In genomic region chr11:1896468-1896867, GRCh38 we compare ENCODE assay signal across 21 cellular contexts. TPM values are rescaled to one million over a fixed set of nuclear protein-coding genes. Genes with fewer than 3 reads are reported as not detected.
"Had no signal": no experiment of that assay in that cellular context is flagged by ENCODE, and none has a peak within 500 bp of the region (broad histone marks: within the 10 kb centered on the region; RNA-seq: fewer than 3 reads in every experiment).

No MANE protein-coding gene starts in this region.

- H3K36me3 ChIP-seq: esophagus squamous epithelium, pancreas, right lobe of liver had no signal

- H3K4me3 Mint-ChIP-seq: activated T-helper 1 cell treated with anti-CD3 and anti-CD28 coated beads, Interleukin-12 subunit alpha, Interleukin-12 subunit beta, Interleukin-2, Interleukin-4 antibody, amounts not matched to agents 30 ng/mL and 10 ng/mL and 1 ng/mL, durations not matched to agents 14 hours and 24 hours and 36 hours; stimulated activated effector memory CD8-positive, alpha-beta T cell treated with anti-CD3 and anti-CD28 coated beads, Interleukin-12 subunit alpha, Interleukin-12 subunit beta, amount 100 ng/mL, for 72 hours; T-helper 1 cell treated with Interleukin-12 subunit alpha and Interleukin-12 subunit beta and Interleukin-4 antibody, amounts not matched to agents 30 μg/mL and 1 μg/mL, for 36 hours had no signal

- H3K36me3 Mint-ChIP-seq: activated naive CD4-positive, alpha-beta T cell treated with anti-CD3 and anti-CD28 coated beads, Interleukin-2, amount 50 U/mL, for 72 hours; naive thymus-derived CD8-positive, alpha-beta T cell; stimulated activated effector memory CD8-positive, alpha-beta T cell treated with anti-CD3 and anti-CD28 coated beads, Interleukin-12 subunit alpha, Interleukin-12 subunit beta, amount 100 ng/mL, for 72 hours had no signal

- H3K27ac Mint-ChIP-seq: activated naive CD4-positive, alpha-beta T cell treated with anti-CD3 and anti-CD28 coated beads, Interleukin-2, amount 50 U/mL, for 72 hours; activated T-helper 1 cell treated with anti-CD3 and anti-CD28 coated beads, Interleukin-12 subunit alpha, Interleukin-12 subunit beta, Interleukin-2, Interleukin-4 antibody, amounts not matched to agents 30 ng/mL and 10 ng/mL and 1 ng/mL, durations not matched to agents 14 hours and 24 hours and 36 hours; stimulated activated effector memory CD8-positive, alpha-beta T cell treated with anti-CD3 and anti-CD28 coated beads, Interleukin-12 subunit alpha, Interleukin-12 subunit beta, amount 100 ng/mL, for 72 hours; T-helper 1 cell treated with Interleukin-12 subunit alpha and Interleukin-12 subunit beta and Interleukin-4 antibody, amounts not matched to agents 30 μg/mL and 1 μg/mL, for 36 hours had no signal

- H3K9me3 Mint-ChIP-seq: activated T-helper 1 cell treated with anti-CD3 and anti-CD28 coated beads, Interleukin-12 subunit alpha, Interleukin-12 subunit beta, Interleukin-2, Interleukin-4 antibody, amounts not matched to agents 30 ng/mL and 10 ng/mL and 1 ng/mL, durations not matched to agents 14 hours and 24 hours and 36 hours; stimulated activated effector memory CD8-positive, alpha-beta T cell treated with anti-CD3 and anti-CD28 coated beads, Interleukin-12 subunit alpha, Interleukin-12 subunit beta, amount 100 ng/mL, for 72 hours; T-helper 1 cell treated with Interleukin-12 subunit alpha and Interleukin-12 subunit beta and Interleukin-4 antibody, amounts not matched to agents 30 μg/mL and 1 μg/mL, for 36 hours had no signal

- H3K27me3 ChIP-seq: hepatocyte, pancreas, right lobe of liver had no signal

- H3K4me3 ChIP-seq: esophagus squamous epithelium, hepatocyte, pancreas, right lobe of liver had no signal

- H3K27ac ChIP-seq: esophagus squamous epithelium, hepatocyte, pancreas, right lobe of liver had no signal

- H3K9me3 ChIP-seq: esophagus squamous epithelium, pancreas, right lobe of liver had no signal

- DNase-seq: activated CD4-positive, alpha-beta T cell treated with anti-CD3 and anti-CD28 coated beads, Interleukin-2, amount 50 U/mL, for 48 hours; activated gamma-delta T cell treated with Interleukin-2 at 50 U/mL for 16 hours; activated T-cell treated with anti-CD3 and anti-CD28 coated beads for 4 hours; cerebellar nuclear complex; effector CD8-positive, alpha-beta T cell; esophagus squamous epithelium; left cardiac atrium; mesendoderm; naive thymus-derived CD8-positive, alpha-beta T cell; pancreas; right lobe of liver; stimulated activated CD4-positive, alpha-beta T cell treated with anti-CD3 and anti-CD28 coated beads, Interleukin-4, amount 100 ng/mL, for 24 hours had no signal

- H3K4me2 ChIP-seq: hepatocyte had no signal

RNA-seq across cellular contexts. Expression of gene PRR33, which starts 4.8 kb away (rescaled TPM):
- total RNA-seq: bronchial epithelial cell; esophagus squamous epithelium; hepatocyte; lower leg skin; mucosa of gallbladder; naive thymus-derived CD8-positive, alpha-beta T cell; pancreas; pulmonary artery endothelial cell; right lobe of liver had no signal

RNA-seq across cellular contexts. Expression of gene TNNT3, which starts 23.0 kb away (rescaled TPM):
- total RNA-seq: bronchial epithelial cell, pulmonary artery endothelial cell had no signal

RNA-seq across cellular contexts. Expression of gene LSP1, which starts 43.6 kb away (rescaled TPM):
- total RNA-seq: pulmonary artery endothelial cell had no signal

RNA-seq across cellular contexts. Expression of gene TNNI2, which starts 57.7 kb away (rescaled TPM):
- total RNA-seq: activated naive CD4-positive, alpha-beta T cell treated with anti-CD3 and anti-CD28 coated beads, Interleukin-2, amount 50 U/mL, for 72 hours; activated T-helper 1 cell treated with anti-CD3 and anti-CD28 coated beads, Interleukin-12 subunit alpha, Interleukin-12 subunit beta, Interleukin-2, Interleukin-4 antibody, amounts not matched to agents 30 ng/mL and 10 ng/mL and 1 ng/mL, durations not matched to agents 14 hours and 24 hours and 36 hours; naive thymus-derived CD8-positive, alpha-beta T cell; pulmonary artery endothelial cell had no signal
